In genomic region chr22:39927544-39927943, GRCh38 we compare ENCODE assay signal across 20 cellular contexts. TPM values are rescaled to one million over a fixed set of nuclear protein-coding genes. Genes with fewer than 3 reads are reported as not detected.
DNase-seq lines count a peak whose midpoint lies in the region; ATAC-seq, FAIRE-seq and TF ChIP-seq lines count a peak whose summit lies in the region.
"Had no signal": no experiment of that assay in that cellular context is flagged by ENCODE, and none has a peak within 500 bp of the region (broad histone marks: within the 10 kb centered on the region; RNA-seq: fewer than 3 reads in every experiment).

No MANE protein-coding gene starts in this region.

- H3K4me2 ChIP-seq in GM23338, result no peak overlapping the region
- no peak overlapping the region for H3K4me2 ChIP-seq in neural progenitor cell

- H3F3A ChIP-seq in GM23338 (replicated peaks; ENCODE audit: low read depth) (no peaks in the 10 kb centered on the region), neural progenitor cell (ENCODE audit: low read depth) (peaks cover 1% of the 10 kb centered on the region)

- no peaks in the 10 kb centered on the region for H3K9me3 Mint-ChIP-seq in activated CD4-positive, alpha-beta T cell treated with anti-CD3 and anti-CD28 coated beads, Interleukin-2, amount 10 ng/mL, durations not matched to agents 24 days and 14 days
- no peaks in the 10 kb centered on the region for H3K9me3 Mint-ChIP-seq in GM23338
- no peaks in the 10 kb centered on the region for H3K9me3 Mint-ChIP-seq in activated naive CD8-positive, alpha-beta T cell treated with anti-CD3 and anti-CD28 coated beads, Interleukin-2, amount 10 ng/mL, durations not matched to agents 7 days and 5 days
- no peaks in the 10 kb centered on the region for H3K9me3 Mint-ChIP-seq in neural progenitor cell
- H3K9me3 Mint-ChIP-seq: activated T-cell treated with anti-CD3 and anti-CD28 coated beads, Interleukin-2, amount 50 U/mL, for 4 hours; IgD-negative memory B cell had no signal

- no peak overlapping the region for H3K4me3 ChIP-seq in GM23338
- no peak overlapping the region for H3K4me3 ChIP-seq in neural progenitor cell
- H3K4me3 ChIP-seq: transverse colon had no signal

- peak; percentile 77 for DNase-seq in activated CD4-positive, alpha-beta T cell treated with anti-CD3 and anti-CD28 coated beads, Interleukin-2, amount 10 ng/mL, durations not matched to agents 24 days and 14 days
- no peak for DNase-seq in activated CD4-positive, alpha-beta T cell treated with anti-CD3 and anti-CD28 coated beads for 4 hours
- DNase-seq in GM23338 (ENCODE audit: low spot score) (peak; percentile 73), neural progenitor cell (ENCODE audit: low spot score) (no peak), HTR-8/SVneo (ENCODE audit: insufficient read length, low spot score) (no peak), NCI-H226 (no peak)
- DNase-seq in activated naive CD8-positive, alpha-beta T cell treated with anti-CD3 and anti-CD28 coated beads, Interleukin-2, amount 10 ng/mL, durations not matched to agents 7 days and 5 days, result no peak
- DNase-seq: ACHN; activated T-cell treated with anti-CD3 and anti-CD28 coated beads, Interleukin-2, amount 50 U/mL, for 4 hours; DMS153; heart left ventricle; left ventricle myocardium superior; NCI-H1436 treated with DMSO at 0.1 percent for 48 hours; NCI-H748 treated with DMSO at 0.1 percent for 48 hours; occipital lobe; SHP77 treated with DMSO at 0.1 percent for 48 hours; spleen; transverse colon had no signal

- peak overlapping the region; percentile 69; the same call in 1 of the 2 replicates for H2AFZ ChIP-seq in GM23338
- no peak overlapping the region for H2AFZ ChIP-seq in neural progenitor cell (replicated peaks)

- H3K4me1 ChIP-seq in GM23338 (ENCODE audit: insufficient read depth), result peaks cover 6% of the 10 kb centered on the region; the same call in 1 of the 2 replicates
- no peaks in the 10 kb centered on the region for H3K4me1 ChIP-seq in neural progenitor cell

- ATAC-seq in GM23338 (peak; percentile 96), HG03378 (IDR thresholded peaks at IDR 0.05; ENCODE audit: unreplicated experiment) (no peak)
- peak; percentile 24 for ATAC-seq in activated naive CD8-positive, alpha-beta T cell treated with anti-CD3 and anti-CD28 coated beads, Interleukin-2, amount 10 ng/mL, durations not matched to agents 7 days and 5 days (ENCODE audit: low read depth)
- ATAC-seq: heart left ventricle, left ventricle myocardium superior had no signal

- POLR2A ChIA-PET in activated naive CD8-positive, alpha-beta T cell treated with anti-CD3 and anti-CD28 coated beads, Interleukin-2, amount 10 ng/mL, durations not matched to agents 7 days and 5 days (lab: Charles Lee), result interaction anchor here (2.8 to 11.8 kb wide), 4 partner anchors 11 to 26 kb away, joined by 17 to 543 read pairs (median 25); partner anchors contain the start of gene GRAP2

- H3K9me2 ChIP-seq in GM23338 (ENCODE audit: insufficient read depth), result no peaks in the 10 kb centered on the region

- H3K36me3 Mint-ChIP-seq in activated CD4-positive, alpha-beta T cell treated with anti-CD3 and anti-CD28 coated beads, Interleukin-2, amount 10 ng/mL, durations not matched to agents 24 days and 14 days (ENCODE audit: low read depth), result peaks cover 6% of the 10 kb centered on the region
- no peaks in the 10 kb centered on the region for H3K36me3 Mint-ChIP-seq in GM23338 (ENCODE audit: low read depth)
- peaks cover 37% of the 10 kb centered on the region for H3K36me3 Mint-ChIP-seq in activated naive CD8-positive, alpha-beta T cell treated with anti-CD3 and anti-CD28 coated beads, Interleukin-2, amount 10 ng/mL, durations not matched to agents 7 days and 5 days
- H3K36me3 Mint-ChIP-seq in neural progenitor cell, result no peaks in the 10 kb centered on the region
- H3K36me3 Mint-ChIP-seq: IgD-negative memory B cell had no signal

- no peak for FAIRE-seq in HTR-8/SVneo (lab: Jason Lieb, UNC)

- H3K27me3 ChIP-seq in GM23338 (ENCODE audit: insufficient read depth) (no peaks in the 10 kb centered on the region), neural progenitor cell (peaks cover 4% of the 10 kb centered on the region)
- H3K27me3 ChIP-seq: spleen had no signal

- H3K27me3 Mint-ChIP-seq in activated CD4-positive, alpha-beta T cell treated with anti-CD3 and anti-CD28 coated beads, Interleukin-2, amount 10 ng/mL, durations not matched to agents 24 days and 14 days, result no peaks in the 10 kb centered on the region
- no peaks in the 10 kb centered on the region for H3K27me3 Mint-ChIP-seq in GM23338 (ENCODE audit: insufficient read depth, low read depth, poor library complexity)
- no peaks in the 10 kb centered on the region for H3K27me3 Mint-ChIP-seq in activated naive CD8-positive, alpha-beta T cell treated with anti-CD3 and anti-CD28 coated beads, Interleukin-2, amount 10 ng/mL, durations not matched to agents 7 days and 5 days
- peaks cover 6% of the 10 kb centered on the region for H3K27me3 Mint-ChIP-seq in neural progenitor cell (ENCODE audit: insufficient read depth, low read depth)
- H3K27me3 Mint-ChIP-seq: IgD-negative memory B cell had no signal

- H3K27ac Mint-ChIP-seq in activated CD4-positive, alpha-beta T cell treated with anti-CD3 and anti-CD28 coated beads, Interleukin-2, amount 10 ng/mL, durations not matched to agents 24 days and 14 days, result no peak overlapping the region
- H3K27ac Mint-ChIP-seq in GM23338 (no peak overlapping the region), neural progenitor cell (no peak overlapping the region)
- H3K27ac Mint-ChIP-seq in activated naive CD8-positive, alpha-beta T cell treated with anti-CD3 and anti-CD28 coated beads, Interleukin-2, amount 10 ng/mL, durations not matched to agents 7 days and 5 days, result no peak overlapping the region
- H3K27ac Mint-ChIP-seq: IgD-negative memory B cell had no signal

- no peak overlapping the region for H3K27ac ChIP-seq in GM23338 (ENCODE audit: low read depth)
- no peak overlapping the region for H3K27ac ChIP-seq in neural progenitor cell
- H3K27ac ChIP-seq: heart left ventricle had no signal

- no peak overlapping the region for H3K4me3 Mint-ChIP-seq in activated CD4-positive, alpha-beta T cell treated with anti-CD3 and anti-CD28 coated beads, Interleukin-2, amount 10 ng/mL, durations not matched to agents 24 days and 14 days
- H3K4me3 Mint-ChIP-seq in GM23338, result no peak overlapping the region
- no peak overlapping the region for H3K4me3 Mint-ChIP-seq in activated naive CD8-positive, alpha-beta T cell treated with anti-CD3 and anti-CD28 coated beads, Interleukin-2, amount 10 ng/mL, durations not matched to agents 7 days and 5 days
- H3K4me3 Mint-ChIP-seq in neural progenitor cell, result no peak overlapping the region
- H3K4me3 Mint-ChIP-seq: activated T-cell treated with anti-CD3 and anti-CD28 coated beads, Interleukin-2, amount 50 U/mL, for 4 hours had no signal

- TF ChIP-seq CTCF in GM23338 (conservative IDR thresholded peaks at IDR 0.05; ENCODE audit: low read depth in 2 of 2), result peak; percentile 60 to 64
- peak; percentile 40 for TF ChIP-seq CTCF in neural progenitor cell (IDR thresholded peaks at IDR 0.05)

- H3K9me3 ChIP-seq in neural progenitor cell (ENCODE audit: low read depth), result no peaks in the 10 kb centered on the region
- H3K9me3 ChIP-seq: heart left ventricle, spleen, transverse colon had no signal

- intact Hi-C loops in activated CD4-positive, alpha-beta T cell treated with anti-CD3 and anti-CD28 coated beads, Interleukin-2, amount 10 ng/mL, durations not matched to agents 24 days and 14 days (cut with micrococcal nuclease), result loop anchor here (2.0 kb wide), 1 partner anchor 19 kb away; no protein-coding TSS in a partner anchor

- H4K20me1 ChIP-seq in GM23338 (replicated peaks; ENCODE audit: insufficient read depth) (no peaks in the 10 kb centered on the region), neural progenitor cell (ENCODE audit: low read depth) (no peaks in the 10 kb centered on the region)

- peaks cover 39% of the 10 kb centered on the region for H3K4me1 Mint-ChIP-seq in activated CD4-positive, alpha-beta T cell treated with anti-CD3 and anti-CD28 coated beads, Interleukin-2, amount 10 ng/mL, durations not matched to agents 24 days and 14 days
- H3K4me1 Mint-ChIP-seq in GM23338, result peaks cover 16% of the 10 kb centered on the region
- peaks cover 34% of the 10 kb centered on the region for H3K4me1 Mint-ChIP-seq in activated naive CD8-positive, alpha-beta T cell treated with anti-CD3 and anti-CD28 coated beads, Interleukin-2, amount 10 ng/mL, durations not matched to agents 7 days and 5 days
- no peaks in the 10 kb centered on the region for H3K4me1 Mint-ChIP-seq in neural progenitor cell

- no peaks in the 10 kb centered on the region for H3K79me2 ChIP-seq in GM23338 (replicated peaks; ENCODE audit: insufficient read depth)
- no peaks in the 10 kb centered on the region for H3K79me2 ChIP-seq in neural progenitor cell (ENCODE audit: low read depth)

- no peak overlapping the region for H3K9ac ChIP-seq in neural progenitor cell

- no peaks in the 10 kb centered on the region for H3K36me3 ChIP-seq in GM23338 (ENCODE audit: insufficient read depth)
- H3K36me3 ChIP-seq in neural progenitor cell, result no peaks in the 10 kb centered on the region
- H3K36me3 ChIP-seq: heart left ventricle, spleen, transverse colon had no signal

RNA-seq across cellular contexts. Expression of gene GRAP2, which starts 26.7 kb away (rescaled TPM):
- total RNA-seq in activated CD4-positive, alpha-beta T cell treated with anti-CD3 and anti-CD28 coated beads, Interleukin-2, amount 10 ng/mL, durations not matched to agents 24 days and 14 days, result 34.4 and 38.4 TPM in 2 replicates
- 0.42 TPM in 1 of 2 replicates, not detected in the other for total RNA-seq in GM23338 (2014; rRNA removed; shearing (Covaris generic))
- polyA plus RNA-seq in GM23338 (2016; fragmentation: Nextera tagmentation; extraction: Ambion mirVana), result not detected in 2 replicates
- total RNA-seq in activated naive CD8-positive, alpha-beta T cell treated with anti-CD3 and anti-CD28 coated beads, Interleukin-2, amount 10 ng/mL, durations not matched to agents 7 days and 5 days, result 100 to 1,000 TPM; 263 to 266 TPM
- not detected in 2 replicates for total RNA-seq in neural progenitor cell (ENCODE audit: low replicate concordance)

RNA-seq across cellular contexts. Expression of gene TMA7B, which starts 32.7 kb away (rescaled TPM):
- 0.90 and 0.96 TPM in 2 replicates for total RNA-seq in activated CD4-positive, alpha-beta T cell treated with anti-CD3 and anti-CD28 coated beads, Interleukin-2, amount 10 ng/mL, durations not matched to agents 24 days and 14 days
- total RNA-seq in GM23338 (2014; rRNA removed; shearing (Covaris generic)), result not detected in 2 replicates
- polyA plus RNA-seq in GM23338 (2016; fragmentation: Nextera tagmentation; extraction: Ambion mirVana), result not detected in 2 replicates
- 1 to 10 TPM; 8.5 to 9.1 TPM for total RNA-seq in activated naive CD8-positive, alpha-beta T cell treated with anti-CD3 and anti-CD28 coated beads, Interleukin-2, amount 10 ng/mL, durations not matched to agents 7 days and 5 days
- not detected in 2 replicates for total RNA-seq in neural progenitor cell (ENCODE audit: low replicate concordance)
- total RNA-seq: left ventricle myocardium superior, occipital lobe had no signal
- polyA plus RNA-seq: heart left ventricle had no signal

RNA-seq across cellular contexts. Expression of gene ENTHD1, which starts 34.0 kb away (rescaled TPM):
- 0.09 and 0.56 TPM in 2 replicates for total RNA-seq in activated CD4-positive, alpha-beta T cell treated with anti-CD3 and anti-CD28 coated beads, Interleukin-2, amount 10 ng/mL, durations not matched to agents 24 days and 14 days
- total RNA-seq in GM23338 (2014; rRNA removed; shearing (Covaris generic)), result not detected in 2 replicates
- polyA plus RNA-seq in GM23338 (2016; fragmentation: Nextera tagmentation; extraction: Ambion mirVana), result not detected in 2 replicates
- under 1 TPM; 0.11 to 0.34 TPM for total RNA-seq in activated naive CD8-positive, alpha-beta T cell treated with anti-CD3 and anti-CD28 coated beads, Interleukin-2, amount 10 ng/mL, durations not matched to agents 7 days and 5 days
- not detected in 2 replicates for total RNA-seq in neural progenitor cell (ENCODE audit: low replicate concordance)
- total RNA-seq: heart left ventricle, left ventricle myocardium superior, transverse colon had no signal
- polyA plus RNA-seq: heart left ventricle had no signal

Comparison
In these comparisons a context has a peak if more than half of its experiments do, and no peak if none do; other contexts are left out.
1. DNase-seq: peak in activated CD4-positive, alpha-beta T cell treated with anti-CD3 and anti-CD28 coated beads, Interleukin-2, amount 10 ng/mL, durations not matched to agents 24 days and 14 days (single experiment) and GM23338 (single experiment); none in activated CD4-positive, alpha-beta T cell treated with anti-CD3 and anti-CD28 coated beads for 4 hours (0 of 2), activated naive CD8-positive, alpha-beta T cell treated with anti-CD3 and anti-CD28 coated beads, Interleukin-2, amount 10 ng/mL, durations not matched to agents 7 days and 5 days (single experiment), neural progenitor cell (single experiment), HTR-8/SVneo (single experiment) and NCI-H226 (single experiment).
2. RNA of gene GRAP2, which starts 26.7 kb away (total RNA-seq): 263 to 266 TPM in activated naive CD8-positive, alpha-beta T cell treated with anti-CD3 and anti-CD28 coated beads, Interleukin-2, amount 10 ng/mL, durations not matched to agents 7 days and 5 days and 34.4 to 38.4 TPM in activated CD4-positive, alpha-beta T cell treated with anti-CD3 and anti-CD28 coated beads, Interleukin-2, amount 10 ng/mL, durations not matched to agents 24 days and 14 days; 0.42 TPM in GM23338 and not detected in neural progenitor cell; every median in the first group is over 10 times any median in the second.